Comparison of ENCODE assay signal across 2 cellular contexts in genomic region chr6:152236370-152237097, GRCh38.
TF ChIP-seq lines count a peak whose summit lies in the region.

No MANE protein-coding gene starts in this region.

TF ChIP-seq in HepG2, 621 proteins besides CTCF, POLR2A, EP300 and RAD21:
- peak; percentile 13 to 68; a peak in 3 of 4 replicates for TF ChIP-seq MAFK (conservative IDR thresholded peaks at IDR 0.05 in 1 of 2, IDR thresholded peaks at IDR 0.05 in 1 of 2; ENCODE audit: low read length in 2 of 2)
- TF ChIP-seq MAFF (IDR thresholded peaks at IDR 0.05; ENCODE audit: low read depth, low read length) = 0 out of 2 replicates have a peak, but pooled peaks have one; percentile 44
- no peak for TF ChIP-seq THAP11 (CRISPR knock-in tag; IDR thresholded peaks at IDR 0.05)
TF ChIP-seq in HepG2: peak in this region for 2.

TF ChIP-seq in H1, 55 proteins besides CTCF, POLR2A, EP300 and RAD21:
- TF ChIP-seq PHF8 (conservative IDR thresholded peaks at IDR 0.05; ENCODE audit: low read depth, low read length) (no peak), CBX5 (IDR thresholded peaks at IDR 0.05; ENCODE audit: low read depth, low read length) (no peak), TBP (IDR thresholded peaks at IDR 0.05; ENCODE audit: low read depth, low read length) (no peak), YY1 (IDR thresholded peaks at IDR 0.05; ENCODE audit: low read depth, low read length) (no peak), RNF2 (IDR thresholded peaks at IDR 0.05; ENCODE audit: borderline replicate concordance, low read depth, low read length, missing control alignments, poor library complexity, severe bottlenecking) (no peak), RFX5 (IDR thresholded peaks at IDR 0.05; ENCODE audit: borderline replicate concordance, low read depth, low read length) (no peak), BRCA1 (IDR thresholded peaks at IDR 0.05; ENCODE audit: low read depth, low read length) (no peak), ATF3 (IDR thresholded peaks at IDR 0.05; ENCODE audit: insufficient read depth, low read depth, low read length) (no peak), POLR2AphosphoS5 (IDR thresholded peaks at IDR 0.05; ENCODE audit: low read depth, low read length) (no peak), CHD2 (IDR thresholded peaks at IDR 0.05; ENCODE audit: low read length) (no peak), SUZ12 (IDR thresholded peaks at IDR 0.05; ENCODE audit: low read length) (no peak), SRF (IDR thresholded peaks at IDR 0.05; ENCODE audit: low read depth, low read length) (no peak), RXRA (IDR thresholded peaks at IDR 0.05; ENCODE audit: insufficient read depth, low read depth, low read length) (no peak), TCF12 (IDR thresholded peaks at IDR 0.05; ENCODE audit: low read depth, low read length) (no peak), HDAC6 (IDR thresholded peaks at IDR 0.05; ENCODE audit: low read depth, low read length) (no peak), SP1 (IDR thresholded peaks at IDR 0.05; ENCODE audit: low read depth, low read length) (no peak)
